9 cellular contexts compared by ENCODE assay signal in genomic region chr22:40325315-40325714, GRCh38. TPM values are rescaled to one million over a fixed set of nuclear protein-coding genes. Genes with fewer than 3 reads are reported as not detected.
A peak's percentile ranks its signal among the peaks of the same experiment; 100 is the strongest.
DNase-seq lines count a peak whose midpoint lies in the region; ATAC-seq, FAIRE-seq and TF ChIP-seq lines count a peak whose summit lies in the region.
"Had no signal": no experiment of that assay in that cellular context is flagged by ENCODE, and none has a peak within 500 bp of the region (broad histone marks: within the 10 kb centered on the region; RNA-seq: fewer than 3 reads in every experiment).

No MANE protein-coding gene starts in this region.

- no peak overlapping the region for H2BK15ac ChIP-seq in H1 (ENCODE audit: low read length)

- H3K4me3 ChIP-seq in HUES48 (ENCODE audit: low read depth, low read length), result no peak overlapping the region
- no peak overlapping the region for H3K4me3 ChIP-seq in H1 (ENCODE audit: extremely low read depth in 1 of 4, insufficient read depth in 2 of 4, low read depth in 3 of 4, low read length in 4 of 4)

- H3K36me3 ChIP-seq in HUES48 (ENCODE audit: control insufficient read depth, insufficient read depth, low read length) (peaks cover 62% of the 10 kb centered on the region), H1 (ENCODE audit: control insufficient read depth in 2 of 4, insufficient read depth in 4 of 4, low read length in 3 of 4) (peaks cover 11 to 33% (median 23%) of the 10 kb centered on the region in 4 experiments)

- TF ChIP-seq EP300 in H1 (IDR thresholded peaks at IDR 0.05; ENCODE audit: borderline replicate concordance in 1 of 2, low read depth in 2 of 2, low read length in 2 of 2), result no peak

- TF ChIP-seq CTCF in H1 (IDR thresholded peaks at IDR 0.05; ENCODE audit: control extremely low read depth in 1 of 3, insufficient read depth in 1 of 3, low read depth in 1 of 3, low read length in 3 of 3), result no peak

- no peak overlapping the region for H2AK5ac ChIP-seq in H1 (ENCODE audit: low read depth, low read length)

- H3K79me1 ChIP-seq in H1 (ENCODE audit: low read depth, low read length), result no peaks in the 10 kb centered on the region

- no peak overlapping the region for H4K91ac ChIP-seq in H1 (replicated peaks; ENCODE audit: insufficient read length, low read length)

- peak overlapping the region; percentile 37 for H3K27ac ChIP-seq in HUES48 (ENCODE audit: low read depth, low read length)
- no peak overlapping the region for H3K27ac ChIP-seq in H1 (ENCODE audit: low read depth, low read length)

- no peak for ATAC-seq in GM21390 (IDR thresholded peaks at IDR 0.05; ENCODE audit: unreplicated experiment)
- no peak for ATAC-seq in HG03469 (IDR thresholded peaks at IDR 0.05; ENCODE audit: unreplicated experiment)
- ATAC-seq in HG02571 (IDR thresholded peaks at IDR 0.05; ENCODE audit: unreplicated experiment), result no peak

- no peak for TF ChIP-seq RAD21 in H1 (IDR thresholded peaks at IDR 0.05 in 1 of 2, conservative IDR thresholded peaks at IDR 0.05 in 1 of 2; ENCODE audit: low read depth in 2 of 2, low read length in 2 of 2)

- H4K8ac ChIP-seq in H1 (ENCODE audit: extremely low read depth, insufficient read depth, low read length), result no peak overlapping the region

- H4K5ac ChIP-seq in H1 (ENCODE audit: insufficient read length, low read depth, low read length), result no peak overlapping the region

- H2BK120ac ChIP-seq in H1 (replicated peaks; ENCODE audit: low read depth, low read length), result no peak overlapping the region

- no peak overlapping the region for H2BK12ac ChIP-seq in H1 (ENCODE audit: low read depth, low read length)

- peaks cover 33% of the 10 kb centered on the region for H3K4me1 ChIP-seq in HUES48 (ENCODE audit: control insufficient read depth, insufficient read depth, low read length)
- H3K4me1 ChIP-seq in H1 (replicated peaks in 1 of 4; ENCODE audit: control insufficient read depth in 3 of 4, insufficient read depth in 4 of 4, low read length in 3 of 4), result peaks cover 4 to 13% (median 10%) of the 10 kb centered on the region in 4 experiments

- H3K9ac ChIP-seq in HUES48 (ENCODE audit: low read depth, low read length) (no peak overlapping the region), H1 (replicated peaks in 1 of 4; ENCODE audit: extremely low read depth in 1 of 4, low read depth in 3 of 4, low read length in 3 of 4) (no peak overlapping the region)

- H3K14ac ChIP-seq in H1 (ENCODE audit: insufficient read length), result no peak overlapping the region

- H3K9me3 ChIP-seq in HUES48 (ENCODE audit: control insufficient read depth, insufficient read depth, low read length), result no peaks in the 10 kb centered on the region
- H3K9me3 ChIP-seq in H1 (ENCODE audit: insufficient read depth in 2 of 2, low read depth in 1 of 2, low read length in 1 of 2), result no peaks in the 10 kb centered on the region

- no peak overlapping the region for H3K4ac ChIP-seq in H1 (replicated peaks; ENCODE audit: insufficient read length, low read depth, low read length)

- POLR2A ChIA-PET in H1 (lab: Charles Lee; ENCODE audit: partially characterized antibody), result interaction anchor here (0.9 to 3.3 kb wide), 4 partner anchors 9 to 281 kb away, joined by 3 to 21 read pairs (median 4); partner anchors contain the start of gene ADSL

- H3K18ac ChIP-seq in H1 (ENCODE audit: extremely low read depth, low read length), result no peak overlapping the region

- peak overlapping the region; percentile 38; the same call in 1 of the 2 replicates for H2BK5ac ChIP-seq in H1 (ENCODE audit: low read depth, low read length)

- no peaks in the 10 kb centered on the region for H3K23me2 ChIP-seq in H1 (ENCODE audit: low read depth, low read length)

- no peak overlapping the region for H3K56ac ChIP-seq in H1 (replicated peaks; ENCODE audit: insufficient read length, low read depth, low read length)

- H3K4me2 ChIP-seq in H1 (ENCODE audit: insufficient read depth in 1 of 2, low read depth in 2 of 2, low read length in 2 of 2), result no peak overlapping the region

- DNase-seq in activated CD8-positive, alpha-beta memory T cell treated with anti-CD3 and anti-CD28 coated beads, Interleukin-2, amount 50 U/mL, for 24 hours (ENCODE audit: extremely low read depth), result peak; percentile 47
- no peak for DNase-seq in H1 (ENCODE audit: low read depth in 1 of 2, low spot score in 2 of 2)
- peak; percentile 49 to 60 for DNase-seq in stimulated activated CD8-positive, alpha-beta memory T cell treated with anti-CD3 and anti-CD28 coated beads, Interleukin-2, amount 100 ng/mL, for 48 hours (ENCODE audit: low read depth in 2 of 2)
- no peak for DNase-seq in occipital lobe (lab: John Stamatoyannopoulos, UW)
- DNase-seq: erythroblast had no signal

- H3K79me2 ChIP-seq in H1 (ENCODE audit: control insufficient read depth in 1 of 2, insufficient read depth in 2 of 2, low read length in 2 of 2), result no peaks in the 10 kb centered on the region

- WGBS in H1 (ENCODE audit: extremely low coverage in 1 of 2, insufficient coverage in 1 of 2, insufficient read length in 1 of 2, insufficient replicate concordance in 2 of 2, low coverage in 1 of 2, low lambda C conversion rate in 2 of 2, missing lambda C conversion rate in 1 of 2), 2 experiments, result 88% methylated on average over 6 of the region's 6 CpGs; no CpG with 5 or more reads in 1 of the 2 experiments

- H3K27me3 ChIP-seq in HUES48 (ENCODE audit: control insufficient read depth, insufficient read depth, low read length), result no peaks in the 10 kb centered on the region
- H3K27me3 ChIP-seq in H1 (replicated peaks in 1 of 4; ENCODE audit: control insufficient read depth in 3 of 4, extremely low read depth in 1 of 4, insufficient read depth in 3 of 4, low read length in 3 of 4), result no peaks in the 10 kb centered on the region

- H2BK20ac ChIP-seq in H1 (ENCODE audit: low read length), result no peak overlapping the region

- no peak overlapping the region for H3K23ac ChIP-seq in H1 (ENCODE audit: insufficient read length)

- CTCF ChIA-PET in H1 (lab: Charles Lee; ENCODE audit: partially characterized antibody), result interaction anchor here (0.9 to 2.5 kb wide), 3 partner anchors 10 to 134 kb away, joined by 3 to 8 read pairs (median 4); no protein-coding TSS in a partner anchor

- no peak for TF ChIP-seq POLR2A in H1 (IDR thresholded peaks at IDR 0.05; ENCODE audit: control extremely low read depth in 1 of 2, low read depth in 2 of 2, low read length in 2 of 2)

- H4K20me1 ChIP-seq in H1 (replicated peaks in 1 of 2; ENCODE audit: control insufficient read depth in 1 of 2, insufficient read depth in 2 of 2, low read length in 2 of 2), result peaks cover 0 to 5% of the 10 kb centered on the region in 2 experiments

- H2AFZ ChIP-seq in H1 (ENCODE audit: low read length), result no peak overlapping the region

- no peak for FAIRE-seq in H1 (lab: Jason Lieb, UNC)

TF ChIP-seq in H1, 55 proteins besides CTCF, POLR2A, EP300 and RAD21 (continues in another document):
- TF ChIP-seq POLR2AphosphoS5 (IDR thresholded peaks at IDR 0.05; ENCODE audit: low read depth, low read length), result no peak; the same call in 1 of the 2 replicates
- TF ChIP-seq, protein P1, sequence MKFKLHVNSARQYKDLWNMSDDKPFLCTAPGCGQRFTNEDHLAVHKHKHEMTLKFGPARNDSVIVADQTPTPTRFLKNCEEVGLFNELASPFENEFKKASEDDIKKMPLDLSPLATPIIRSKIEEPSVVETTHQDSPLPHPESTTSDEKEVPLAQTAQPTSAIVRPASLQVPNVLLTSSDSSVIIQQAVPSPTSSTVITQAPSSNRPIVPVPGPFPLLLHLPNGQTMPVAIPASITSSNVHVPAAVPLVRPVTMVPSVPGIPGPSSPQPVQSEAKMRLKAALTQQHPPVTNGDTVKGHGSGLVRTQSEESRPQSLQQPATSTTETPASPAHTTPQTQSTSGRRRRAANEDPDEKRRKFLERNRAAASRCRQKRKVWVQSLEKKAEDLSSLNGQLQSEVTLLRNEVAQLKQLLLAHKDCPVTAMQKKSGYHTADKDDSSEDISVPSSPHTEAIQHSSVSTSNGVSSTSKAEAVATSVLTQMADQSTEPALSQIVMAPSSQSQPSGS (IDR thresholded peaks at IDR 0.05; ENCODE audit: low read length), result no peak
- TF ChIP-seq TBP (IDR thresholded peaks at IDR 0.05; ENCODE audit: low read depth, low read length), result no peak
- TF ChIP-seq BACH1 (IDR thresholded peaks at IDR 0.05; ENCODE audit: low read length), result no peak
- TF ChIP-seq EZH2 (IDR thresholded peaks at IDR 0.05; ENCODE audit: low read depth, low read length, severe bottlenecking), result no peak
- TF ChIP-seq BCL11A (IDR thresholded peaks at IDR 0.05; ENCODE audit: low read depth in 2 of 2, low read length in 2 of 2), result no peak
- TF ChIP-seq SP2 (IDR thresholded peaks at IDR 0.05; ENCODE audit: low read length), result no peak
- TF ChIP-seq GTF2F1 (IDR thresholded peaks at IDR 0.05; ENCODE audit: borderline replicate concordance, low read depth, low read length), result no peak
- TF ChIP-seq CREB1 (IDR thresholded peaks at IDR 0.05), result no peak
- TF ChIP-seq POU5F1 (IDR thresholded peaks at IDR 0.05; ENCODE audit: low read depth, low read length), result no peak
- no peak for TF ChIP-seq KDM5A (IDR thresholded peaks at IDR 0.05; ENCODE audit: low read length)
- TF ChIP-seq SUZ12 (IDR thresholded peaks at IDR 0.05; ENCODE audit: low read length), result no peak

RNA-seq across cellular contexts. Expression of gene ADSL, which starts 21.0 kb away (rescaled TPM):
- total RNA-seq in H1 (2021; fragmentation: NEBNext Ultra II Directional; extraction: Animal tissue kit (Norgen Biotek cat#: 25700)), result 180 and 197 TPM in 2 replicates
- 189 and 218 TPM in 2 replicates for polyA plus RNA-seq in H1 (2011; rRNA removed)
- polyA plus RNA-seq in H1 (2011; cell fraction: cytosol; rRNA removed), result 259 TPM
- polyA plus RNA-seq in H1 (2011; cell fraction: nucleus; rRNA removed), result 172 TPM
- 219 to 252 TPM (median 234 TPM) in 4 replicates for polyA plus RNA-seq in H1 (2012, experiment 1 of 2)
- 141 TPM for polyA plus RNA-seq in H1 (2012, experiment 2 of 2)
- polyA plus RNA-seq in H1 (2013, experiment 1 of 2), result 133 TPM
- 133 TPM for polyA plus RNA-seq in H1 (2013, experiment 2 of 2)
- 279 and 331 TPM in 2 replicates for polyA minus RNA-seq in H1 (2011; rRNA and poly(A)+ RNA removed)
- polyA minus RNA-seq in H1 (2011; cell fraction: cytosol; rRNA and poly(A)+ RNA removed), result 77.9 TPM
- 104 TPM for polyA minus RNA-seq in H1 (2011; cell fraction: nucleus; rRNA and poly(A)+ RNA removed)
- 48.2 TPM for total RNA-seq in occipital lobe

RNA-seq across cellular contexts. Expression of gene SGSM3, which starts 45.1 kb away (rescaled TPM):
- 51.5 and 53.8 TPM in 2 replicates for total RNA-seq in H1 (2021; fragmentation: NEBNext Ultra II Directional; extraction: Animal tissue kit (Norgen Biotek cat#: 25700))
- polyA plus RNA-seq in H1 (2011; rRNA removed), result 59.5 and 94.8 TPM in 2 replicates
- polyA plus RNA-seq in H1 (2011; cell fraction: cytosol; rRNA removed), result 80.8 TPM
- 475 TPM for polyA plus RNA-seq in H1 (2011; cell fraction: nucleus; rRNA removed)
- 44.2 to 80.3 TPM (median 66.4 TPM) in 4 replicates for polyA plus RNA-seq in H1 (2012, experiment 1 of 2)
- 45.6 TPM for polyA plus RNA-seq in H1 (2012, experiment 2 of 2)
- 34.8 TPM for polyA plus RNA-seq in H1 (2013, experiment 1 of 2)
- 32.9 TPM for polyA plus RNA-seq in H1 (2013, experiment 2 of 2)
- polyA minus RNA-seq in H1 (2011; rRNA and poly(A)+ RNA removed), result 30.5 and 31.3 TPM in 2 replicates
- 37.9 TPM for polyA minus RNA-seq in H1 (2011; cell fraction: cytosol; rRNA and poly(A)+ RNA removed)
- 83.9 TPM for polyA minus RNA-seq in H1 (2011; cell fraction: nucleus; rRNA and poly(A)+ RNA removed)
- total RNA-seq in occipital lobe, result 35.1 TPM

Comparison
In these comparisons a context has a peak if more than half of its experiments do, and no peak if none do; other contexts are left out.
1. DNase-seq: peak in activated CD8-positive, alpha-beta memory T cell treated with anti-CD3 and anti-CD28 coated beads, Interleukin-2, amount 50 U/mL, for 24 hours (single experiment) and stimulated activated CD8-positive, alpha-beta memory T cell treated with anti-CD3 and anti-CD28 coated beads, Interleukin-2, amount 100 ng/mL, for 48 hours (2 of 2); none in H1 (0 of 2) and occipital lobe (single experiment).